In genomic region chr7:15737586-15737985, GRCh38 we compare ENCODE assay signal across 26 cellular contexts. TPM values are rescaled to one million over a fixed set of nuclear protein-coding genes. Genes with fewer than 3 reads are reported as not detected.
"Had no signal": no experiment of that assay in that cellular context is flagged by ENCODE, and none has a peak within 500 bp of the region (broad histone marks: within the 10 kb centered on the region; RNA-seq: fewer than 3 reads in every experiment).

No MANE protein-coding gene starts in this region.

- DNase-seq: cerebellar nuclear complex; endodermal cell; foreskin keratinocyte; heart left ventricle; hippocampal formation; islet precursor cell; left lung; mesenchymal stem cell; mucosa of descending colon; naive thymus-derived CD8-positive, alpha-beta T cell; psoas muscle; sigmoid colon; stimulated activated CD4-positive, alpha-beta T cell treated with anti-CD3 and anti-CD28 coated beads, Interleukin-2, amount 100 ng/mL, for 24 hours; stimulated activated CD4-positive, alpha-beta T cell treated with anti-CD3 and anti-CD28 coated beads, Interleukin-4, amount 100 ng/mL, for 4 hours; stimulated activated naive CD4-positive, alpha-beta T cell; stomach; substantia nigra; transverse colon had no signal

- H3K27ac ChIP-seq: foreskin keratinocyte, left lung, neutrophil, psoas muscle, right atrium auricular region, sigmoid colon, skin epidermis, stomach, thoracic aorta, transverse colon had no signal

- H3K36me3 ChIP-seq: heart left ventricle, left lung, neutrophil, right atrium auricular region, sigmoid colon, stomach, thoracic aorta, transverse colon had no signal

- H3K4me3 ChIP-seq: heart left ventricle, left lung, lung, mucosa of descending colon, psoas muscle, right atrium auricular region, sigmoid colon, skin epidermis, stomach, thoracic aorta, transverse colon had no signal

- ATAC-seq: esophagus mucosa; foreskin keratinocyte; heart left ventricle; left lung; mucosa of descending colon; naive thymus-derived CD8-positive, alpha-beta T cell; psoas muscle had no signal

- FAIRE-seq: colon had no signal

- H3K4me1 ChIP-seq: foreskin keratinocyte, heart left ventricle, left lung, psoas muscle, right atrium auricular region, stomach, transverse colon had no signal

- H3K9me3 ChIP-seq: heart left ventricle, left lung, mucosa of descending colon, neutrophil, psoas muscle, right atrium auricular region, sigmoid colon, stomach, thoracic aorta, transverse colon had no signal

- H3K27me3 ChIP-seq: foreskin keratinocyte, heart left ventricle, left lung, neutrophil, right atrium auricular region, sigmoid colon, stomach, transverse colon had no signal

RNA-seq across cellular contexts. Expression of gene MEOX2, which starts 51.1 kb away (rescaled TPM):
- total RNA-seq: endodermal cell; foreskin keratinocyte; naive thymus-derived CD8-positive, alpha-beta T cell had no signal
- polyA plus RNA-seq: foreskin keratinocyte; naive thymus-derived CD8-positive, alpha-beta T cell; neural cell had no signal
